ENCODE assay signal across 13 cellular contexts in genomic region chr4:26912810-26913209, GRCh38. TPM values are rescaled to one million over a fixed set of nuclear protein-coding genes. Genes with fewer than 3 reads are reported as not detected.
DNase-seq lines count a peak whose midpoint lies in the region; ATAC-seq and TF ChIP-seq lines count a peak whose summit lies in the region.
"Had no signal": no experiment of that assay in that cellular context is flagged by ENCODE, and none has a peak within 500 bp of the region (broad histone marks: within the 10 kb centered on the region; RNA-seq: fewer than 3 reads in every experiment).

No MANE protein-coding gene starts in this region.

- no peaks in the 10 kb centered on the region for H3K27me3 ChIP-seq in fibroblast of lung (ENCODE audit: control insufficient read depth, insufficient read depth, low read length)
- no peaks in the 10 kb centered on the region for H3K27me3 ChIP-seq in Karpas-422 (ENCODE audit: low read length)
- H3K27me3 ChIP-seq: heart right ventricle, SJSA1 had no signal

- H3K9me2 ChIP-seq in Karpas-422 (replicated peaks; ENCODE audit: insufficient read depth, low read length), result no peaks in the 10 kb centered on the region

- no peak overlapping the region for H2AFZ ChIP-seq in fibroblast of lung (ENCODE audit: low read length)
- no peak overlapping the region for H2AFZ ChIP-seq in Karpas-422 (ENCODE audit: low read length)

- H3K4me1 ChIP-seq in fibroblast of lung (ENCODE audit: control insufficient read depth, extremely low read depth, insufficient read depth, low read length) (no peaks in the 10 kb centered on the region), Karpas-422 (ENCODE audit: low read length) (peaks cover 42% of the 10 kb centered on the region)
- H3K4me1 ChIP-seq: SJSA1 had no signal

- no peaks in the 10 kb centered on the region for H4K20me1 ChIP-seq in fibroblast of lung (ENCODE audit: control insufficient read depth, extremely low read depth, insufficient read depth, low read length)
- peaks cover 26% of the 10 kb centered on the region for H4K20me1 ChIP-seq in Karpas-422 (ENCODE audit: insufficient read depth, low read depth, low read length)

- peak; percentile 1 for DNase-seq in stimulated activated CD8-positive, alpha-beta memory T cell treated with anti-CD3 and anti-CD28 coated beads, Interleukin-15, amount 100 ng/mL, for 1 hour (ENCODE audit: low read depth)
- DNase-seq in stimulated activated CD8-positive, alpha-beta memory T cell treated with anti-CD3 and anti-CD28 coated beads, Interleukin-4, amount 100 ng/mL, for 48 hours, result no peak
- DNase-seq in fibroblast of lung (ENCODE audit: low read depth in 2 of 2) (no peak), Karpas-422 (no peak), NCI-H2029 treated with DMSO at 0.1 percent for 48 hours (lab: John Stamatoyannopoulos, UW) (no peak)
- DNase-seq: activated CD8-positive, alpha-beta T cell treated with anti-CD3 and anti-CD28 coated beads, Interleukin-2, amount 10 ng/mL, durations not matched to agents 7 days and 5 days; heart right ventricle; mammary epithelial cell; retina had no signal

- H3K9ac ChIP-seq in fibroblast of lung (ENCODE audit: insufficient read depth, low read length), result no peak overlapping the region
- H3K9ac ChIP-seq in Karpas-422 (ENCODE audit: low read length), result no peak overlapping the region

- H3K9me3 ChIP-seq in fibroblast of lung (ENCODE audit: control insufficient read depth, insufficient read depth, low read depth, low read length) (no peaks in the 10 kb centered on the region), Karpas-422 (ENCODE audit: low read length) (no peaks in the 10 kb centered on the region)
- H3K9me3 ChIP-seq: heart right ventricle, SJSA1 had no signal

- H3K4me3 ChIP-seq in fibroblast of lung (replicated peaks in 1 of 4; ENCODE audit: control extremely low read depth in 1 of 4, insufficient read depth in 1 of 4, low read depth in 3 of 4, low read length in 4 of 4) (no peak overlapping the region), Karpas-422 (ENCODE audit: low read length) (no peak overlapping the region)
- H3K4me3 ChIP-seq: heart right ventricle, SJSA1 had no signal

- no peaks in the 10 kb centered on the region for H3K36me3 ChIP-seq in fibroblast of lung (ENCODE audit: control insufficient read depth, insufficient read depth, low read length)
- peaks cover 7% of the 10 kb centered on the region; the same call in 1 of the 2 replicates for H3K36me3 ChIP-seq in Karpas-422 (ENCODE audit: insufficient read depth, low read length)
- H3K36me3 ChIP-seq: heart right ventricle, SJSA1 had no signal

- H3K79me2 ChIP-seq in fibroblast of lung (ENCODE audit: control insufficient read depth, insufficient read depth, low read length) (peaks cover 2% of the 10 kb centered on the region), Karpas-422 (ENCODE audit: low read length) (peaks cover 99% of the 10 kb centered on the region)

- H3K4me2 ChIP-seq in fibroblast of lung (ENCODE audit: extremely low read depth, insufficient read depth, low read length) (peak overlapping the region; percentile 2), Karpas-422 (ENCODE audit: low read depth, low read length, poor library complexity, severe bottlenecking) (no peak overlapping the region)

- no peak for TF ChIP-seq CTCF in fibroblast of lung (conservative IDR thresholded peaks at IDR 0.05 in 1 of 2, IDR thresholded peaks at IDR 0.05 in 1 of 2; ENCODE audit: low read depth in 1 of 2, low read length in 2 of 2)

- ATAC-seq in HG03342 (IDR thresholded peaks at IDR 0.05; ENCODE audit: unreplicated experiment) (peak; percentile 66), HG02588 (IDR thresholded peaks at IDR 0.05; ENCODE audit: unreplicated experiment) (no peak), HG02852 (IDR thresholded peaks at IDR 0.05; ENCODE audit: unreplicated experiment) (no peak)
- ATAC-seq: activated CD8-positive, alpha-beta T cell treated with anti-CD3 and anti-CD28 coated beads, Interleukin-2, amount 10 ng/mL, durations not matched to agents 7 days and 5 days; heart right ventricle had no signal

- H3K27ac ChIP-seq in fibroblast of lung (ENCODE audit: insufficient read depth, low read length) (no peak overlapping the region), Karpas-422 (ENCODE audit: low read length) (no peak overlapping the region)
- H3K27ac ChIP-seq: heart right ventricle, SJSA1 had no signal

RNA-seq across cellular contexts. Expression of gene STIM2, which starts 52.2 kb away (rescaled TPM):
- total RNA-seq in fibroblast of lung, result 19.0 and 33.0 TPM in 2 replicates
- 19.0 and 32.6 TPM in 2 replicates for polyA plus RNA-seq in fibroblast of lung
- polyA plus RNA-seq in fibroblast of lung (2012), result 14.0 and 21.2 TPM in 2 replicates
- 15.7 and 22.1 TPM in 2 replicates for polyA minus RNA-seq in fibroblast of lung (ENCODE audit: low replicate concordance)
- 96.4 and 203 TPM in 2 replicates for total RNA-seq in Karpas-422 (2014; rRNA removed; shearing (Covaris generic); ENCODE audit: low replicate concordance)
